29 cellular contexts compared by ENCODE assay signal in genomic region chr1:167440776-167441175, GRCh38.
A peak's percentile ranks its signal among the peaks of the same experiment; 100 is the strongest.
DNase-seq lines count a peak whose midpoint lies in the region; ATAC-seq, FAIRE-seq and TF ChIP-seq lines count a peak whose summit lies in the region.
"Had no signal": no experiment of that assay in that cellular context is flagged by ENCODE, and none has a peak within 500 bp of the region (broad histone marks: within the 10 kb centered on the region; RNA-seq: fewer than 3 reads in every experiment).

No MANE protein-coding gene starts in this region.

- no peak for ATAC-seq in GM18520 (IDR thresholded peaks at IDR 0.05; ENCODE audit: unreplicated experiment)
- ATAC-seq: sciatic nerve had no signal

- no peaks in the 10 kb centered on the region for H3K27me3 Mint-ChIP-seq in activated naive CD4-positive, alpha-beta T cell treated with anti-CD3 and anti-CD28 coated beads, Interleukin-2, amount 50 U/mL, for 24 hours
- H3K27me3 Mint-ChIP-seq in progenitor cell of endocrine pancreas, result peaks cover 49% of the 10 kb centered on the region

- H3K4me1 ChIP-seq in Karpas-422 (ENCODE audit: low read length) (peaks cover 48% of the 10 kb centered on the region), H1 (replicated peaks in 1 of 4; ENCODE audit: control insufficient read depth in 3 of 4, insufficient read depth in 4 of 4, low read length in 3 of 4) (peaks cover 2 to 8% (median 4%) of the 10 kb centered on the region in 4 experiments; a peak in 6 of 7 replicates), suprapubic skin (peaks cover 17% of the 10 kb centered on the region), uterus (no peaks in the 10 kb centered on the region)
- H3K4me1 ChIP-seq: BE2C had no signal

- H3K79me2 ChIP-seq in Karpas-422 (ENCODE audit: low read length), result peaks cover 31% of the 10 kb centered on the region
- no peaks in the 10 kb centered on the region for H3K79me2 ChIP-seq in H1 (ENCODE audit: control insufficient read depth in 1 of 2, insufficient read depth in 2 of 2, low read length in 2 of 2)

- no peak overlapping the region for H2BK20ac ChIP-seq in H1 (ENCODE audit: low read length)

- WGBS in H1 (ENCODE audit: extremely low coverage in 1 of 2, insufficient coverage in 1 of 2, insufficient read length in 1 of 2, insufficient replicate concordance in 2 of 2, low coverage in 1 of 2, low lambda C conversion rate in 2 of 2, missing lambda C conversion rate in 1 of 2), 2 experiments, result 94% methylated on average over 8 of the region's 8 CpGs; no CpG with 5 or more reads in 1 of the 2 experiments
- 91% methylated on average over 8 of the region's 8 CpGs for WGBS in suprapubic skin

- FAIRE-seq in H1 (lab: Jason Lieb, UNC), result no peak

- no peak overlapping the region for H4K8ac ChIP-seq in H1 (ENCODE audit: extremely low read depth, insufficient read depth, low read length)

- 0 out of 2 replicates have a peak overlapping the region, but pooled peaks have one; percentile 21 for H2BK15ac ChIP-seq in H1 (ENCODE audit: low read length)

- H3K27me3 ChIP-seq in Karpas-422 (ENCODE audit: low read length) (no peaks in the 10 kb centered on the region), H1 (replicated peaks in 1 of 4; ENCODE audit: control insufficient read depth in 3 of 4, extremely low read depth in 1 of 4, insufficient read depth in 3 of 4, low read length in 3 of 4) (peaks cover 3 to 35% (median 26%) of the 10 kb centered on the region in 4 experiments), suprapubic skin (peaks cover 15% of the 10 kb centered on the region), uterus (no peaks in the 10 kb centered on the region)
- H3K27me3 ChIP-seq: ascending aorta, BE2C had no signal

- no peak overlapping the region for H3K18ac ChIP-seq in H1 (ENCODE audit: extremely low read depth, low read length)

- intact Hi-C loops in uterus (cut with DNase I; ENCODE audit: low total_unique reads), result loop anchor here (5.0 kb wide), 1 partner anchor 378 kb away; no protein-coding TSS in a partner anchor

- TF ChIP-seq EP300 in H1 (IDR thresholded peaks at IDR 0.05; ENCODE audit: borderline replicate concordance in 1 of 2, low read depth in 2 of 2, low read length in 2 of 2) (no peak), suprapubic skin (IDR thresholded peaks at IDR 0.05) (no peak)

- no peaks in the 10 kb centered on the region for H3K9me3 Mint-ChIP-seq in activated naive CD4-positive, alpha-beta T cell treated with anti-CD3 and anti-CD28 coated beads, Interleukin-2, amount 50 U/mL, for 24 hours
- peaks cover 8% of the 10 kb centered on the region for H3K9me3 Mint-ChIP-seq in progenitor cell of endocrine pancreas (ENCODE audit: low read depth)
- H3K9me3 Mint-ChIP-seq: T-helper 2 cell treated with Interferon-gamma antibody and Interleukin-4, amounts not matched to agents 5 μg/mL and 100 μg/mL, for 36 hours had no signal

- peaks cover 90% of the 10 kb centered on the region for H3K4me1 Mint-ChIP-seq in activated naive CD4-positive, alpha-beta T cell treated with anti-CD3 and anti-CD28 coated beads, Interleukin-2, amount 50 U/mL, for 24 hours
- no peaks in the 10 kb centered on the region for H3K4me1 Mint-ChIP-seq in progenitor cell of endocrine pancreas (ENCODE audit: low read depth)

- 0 out of 2 replicates have a peak overlapping the region, but pooled peaks have one; percentile 55 for H2BK12ac ChIP-seq in H1 (ENCODE audit: low read depth, low read length)

- TF ChIP-seq POLR2A in H1 (IDR thresholded peaks at IDR 0.05; ENCODE audit: control extremely low read depth in 1 of 2, low read depth in 2 of 2, low read length in 2 of 2) (no peak), suprapubic skin (IDR thresholded peaks at IDR 0.05) (no peak), uterus (IDR thresholded peaks at IDR 0.05) (no peak)

- H2AFZ ChIP-seq in Karpas-422 (ENCODE audit: low read length), result no peak overlapping the region
- no peak overlapping the region for H2AFZ ChIP-seq in H1 (ENCODE audit: low read length)

- peak overlapping the region; percentile 90 for H3K27ac Mint-ChIP-seq in activated naive CD4-positive, alpha-beta T cell treated with anti-CD3 and anti-CD28 coated beads, Interleukin-2, amount 50 U/mL, for 24 hours
- no peak overlapping the region for H3K27ac Mint-ChIP-seq in progenitor cell of endocrine pancreas

- H3K9ac ChIP-seq in Karpas-422 (ENCODE audit: low read length) (no peak overlapping the region), H1 (replicated peaks in 1 of 4; ENCODE audit: extremely low read depth in 1 of 4, low read depth in 3 of 4, low read length in 3 of 4) (no peak overlapping the region)

- H4K20me1 ChIP-seq in Karpas-422 (ENCODE audit: insufficient read depth, low read depth, low read length) (no peaks in the 10 kb centered on the region), H1 (replicated peaks in 1 of 2; ENCODE audit: control insufficient read depth in 1 of 2, insufficient read depth in 2 of 2, low read length in 2 of 2) (no peaks in the 10 kb centered on the region)

- CTCF ChIA-PET in H1 (lab: Charles Lee; ENCODE audit: partially characterized antibody), result interaction anchor here (0.8 to 8.4 kb wide), 33 partner anchors 9 to 531 kb away, joined by 3 to 74 read pairs (median 4); partner anchors contain the start of gene CREG1

- no peak overlapping the region for H3K23ac ChIP-seq in H1 (ENCODE audit: insufficient read length)

- no peak for TF ChIP-seq RAD21 in H1 (IDR thresholded peaks at IDR 0.05 in 1 of 2, conservative IDR thresholded peaks at IDR 0.05 in 1 of 2; ENCODE audit: low read depth in 2 of 2, low read length in 2 of 2)

- TF ChIP-seq CTCF in H1 (IDR thresholded peaks at IDR 0.05; ENCODE audit: control extremely low read depth in 1 of 3, insufficient read depth in 1 of 3, low read depth in 1 of 3, low read length in 3 of 3) (no peak), suprapubic skin (IDR thresholded peaks at IDR 0.05) (no peak), progenitor cell of endocrine pancreas (IDR thresholded peaks at IDR 0.05; ENCODE audit: unreplicated experiment) (no peak), uterus (IDR thresholded peaks at IDR 0.05) (no peak)

- no peak for DNase-seq in activated naive CD4-positive, alpha-beta T cell treated with Interleukin-2 at 50 U/mL for 16 hours
- DNase-seq in Karpas-422 (no peak), H1 (ENCODE audit: low read depth in 1 of 2, low spot score in 2 of 2) (peak in 1 of 2 experiments; percentile 36), suprapubic skin (ENCODE audit: low spot score in 2 of 2) (peak; percentile 41 to 50), progenitor cell of endocrine pancreas (ENCODE audit: low spot score, unreplicated experiment) (no peak), uterus (no peak)
- DNase-seq: ACHN; activated CD4-positive, alpha-beta T cell treated with anti-CD3 and anti-CD28 coated beads for 1 hour; activated naive CD4-positive, alpha-beta T cell treated with anti-CD3 and anti-CD28 coated beads, Interleukin-2, amount 50 U/mL, for 16 hours; BE2C; COR-L47; DMS79 treated with DMSO at 0.1 percent for 48 hours; effector CD8-positive, alpha-beta T cell; GDM1; left colon; mammary epithelial cell; NCI-H1436; NCI-H2081 treated with DMSO at 0.1 percent for 48 hours; NCI-H345; NCI-H748 treated with DMSO at 0.1 percent for 48 hours; Right ventricle myocardium superior had no signal

- H4K91ac ChIP-seq in H1 (replicated peaks; ENCODE audit: insufficient read length, low read length), result no peak overlapping the region

- POLR2A ChIA-PET in H1 (lab: Charles Lee; ENCODE audit: partially characterized antibody), result interaction anchor here (1.2 to 2.3 kb wide), 2 partner anchors 13 to 113 kb away, joined by 3 to 5 read pairs; partner anchors contain the start of gene CREG1

- peaks cover 21% of the 10 kb centered on the region for H3K36me3 Mint-ChIP-seq in activated naive CD4-positive, alpha-beta T cell treated with anti-CD3 and anti-CD28 coated beads, Interleukin-2, amount 50 U/mL, for 24 hours
- peaks cover 1% of the 10 kb centered on the region for H3K36me3 Mint-ChIP-seq in progenitor cell of endocrine pancreas (ENCODE audit: insufficient read depth)

- H2AK5ac ChIP-seq in H1 (ENCODE audit: low read depth, low read length), result peak overlapping the region; percentile 60; the same call in 1 of the 2 replicates

- no peak overlapping the region for H3K4me2 ChIP-seq in Karpas-422 (ENCODE audit: low read depth, low read length, poor library complexity, severe bottlenecking)
- no peak overlapping the region for H3K4me2 ChIP-seq in H1 (ENCODE audit: insufficient read depth in 1 of 2, low read depth in 2 of 2, low read length in 2 of 2)

- H3K27ac ChIP-seq in Karpas-422 (ENCODE audit: low read length), result peak overlapping the region; percentile 91; the same call in 1 of the 2 replicates
- no peak overlapping the region for H3K27ac ChIP-seq in H1 (ENCODE audit: low read depth, low read length)
- H3K27ac ChIP-seq in suprapubic skin, result no peak overlapping the region
- H3K27ac ChIP-seq in uterus, result no peak overlapping the region
- H3K27ac ChIP-seq: ascending aorta, cardiac muscle cell, coronary artery, tibial nerve had no signal

- H3K9me2 ChIP-seq in Karpas-422 (replicated peaks; ENCODE audit: insufficient read depth, low read length), result no peaks in the 10 kb centered on the region

- no peak overlapping the region for H4K5ac ChIP-seq in H1 (ENCODE audit: insufficient read length, low read depth, low read length)

- H3K23me2 ChIP-seq in H1 (ENCODE audit: low read depth, low read length), result peaks cover 7% of the 10 kb centered on the region; the same call in 1 of the 2 replicates

- H3K9me3 ChIP-seq in Karpas-422 (ENCODE audit: low read length), result no peaks in the 10 kb centered on the region
- H3K9me3 ChIP-seq in H1 (ENCODE audit: insufficient read depth in 2 of 2, low read depth in 1 of 2, low read length in 1 of 2), result no peaks in the 10 kb centered on the region
- H3K9me3 ChIP-seq in suprapubic skin, result no peaks in the 10 kb centered on the region
- no peaks in the 10 kb centered on the region for H3K9me3 ChIP-seq in uterus
- H3K9me3 ChIP-seq: ascending aorta, BE2C had no signal

- peaks cover 18% of the 10 kb centered on the region for H3K36me3 ChIP-seq in Karpas-422 (ENCODE audit: insufficient read depth, low read length)
- H3K36me3 ChIP-seq in H1 (ENCODE audit: control insufficient read depth in 2 of 4, insufficient read depth in 4 of 4, low read length in 3 of 4), result no peaks in the 10 kb centered on the region
- H3K36me3 ChIP-seq in suprapubic skin, result no peaks in the 10 kb centered on the region
- no peaks in the 10 kb centered on the region for H3K36me3 ChIP-seq in uterus
- H3K36me3 ChIP-seq: ascending aorta, BE2C, cardiac muscle cell, tibial nerve had no signal

- H3K14ac ChIP-seq in H1 (ENCODE audit: insufficient read length), result no peak overlapping the region

- no peak overlapping the region for H3K4me3 ChIP-seq in Karpas-422 (ENCODE audit: low read length)
- no peak overlapping the region for H3K4me3 ChIP-seq in H1 (ENCODE audit: extremely low read depth in 1 of 4, insufficient read depth in 2 of 4, low read depth in 3 of 4, low read length in 4 of 4)
- H3K4me3 ChIP-seq in suprapubic skin, result no peak overlapping the region
- no peak overlapping the region for H3K4me3 ChIP-seq in uterus
- H3K4me3 ChIP-seq: ascending aorta, cardiac muscle cell, coronary artery, tibial nerve had no signal

- H2BK5ac ChIP-seq in H1 (ENCODE audit: low read depth, low read length), result no peak overlapping the region

- H3K4ac ChIP-seq in H1 (replicated peaks; ENCODE audit: insufficient read length, low read depth, low read length), result no peak overlapping the region

- no peaks in the 10 kb centered on the region for H3K79me1 ChIP-seq in H1 (ENCODE audit: low read depth, low read length)

- H3K4me3 Mint-ChIP-seq in activated naive CD4-positive, alpha-beta T cell treated with anti-CD3 and anti-CD28 coated beads, Interleukin-2, amount 50 U/mL, for 24 hours, result no peak overlapping the region
- H3K4me3 Mint-ChIP-seq in progenitor cell of endocrine pancreas (ENCODE audit: low read depth), result no peak overlapping the region
- H3K4me3 Mint-ChIP-seq: T-helper 2 cell treated with Interferon-gamma antibody and Interleukin-4, amounts not matched to agents 5 μg/mL and 100 μg/mL, for 36 hours had no signal

- no peak overlapping the region for H3K56ac ChIP-seq in H1 (replicated peaks; ENCODE audit: insufficient read length, low read depth, low read length)

- H2BK120ac ChIP-seq in H1 (replicated peaks; ENCODE audit: low read depth, low read length), result no peak overlapping the region

Comparison
In these comparisons a context has a peak if more than half of its experiments do, and no peak if none do; other contexts are left out.
1. DNase-seq: peak in suprapubic skin (2 of 2); none in activated naive CD4-positive, alpha-beta T cell treated with Interleukin-2 at 50 U/mL for 16 hours (single experiment), Karpas-422 (single experiment), progenitor cell of endocrine pancreas (single experiment) and uterus (0 of 2).